In the genomic region with DNA sequence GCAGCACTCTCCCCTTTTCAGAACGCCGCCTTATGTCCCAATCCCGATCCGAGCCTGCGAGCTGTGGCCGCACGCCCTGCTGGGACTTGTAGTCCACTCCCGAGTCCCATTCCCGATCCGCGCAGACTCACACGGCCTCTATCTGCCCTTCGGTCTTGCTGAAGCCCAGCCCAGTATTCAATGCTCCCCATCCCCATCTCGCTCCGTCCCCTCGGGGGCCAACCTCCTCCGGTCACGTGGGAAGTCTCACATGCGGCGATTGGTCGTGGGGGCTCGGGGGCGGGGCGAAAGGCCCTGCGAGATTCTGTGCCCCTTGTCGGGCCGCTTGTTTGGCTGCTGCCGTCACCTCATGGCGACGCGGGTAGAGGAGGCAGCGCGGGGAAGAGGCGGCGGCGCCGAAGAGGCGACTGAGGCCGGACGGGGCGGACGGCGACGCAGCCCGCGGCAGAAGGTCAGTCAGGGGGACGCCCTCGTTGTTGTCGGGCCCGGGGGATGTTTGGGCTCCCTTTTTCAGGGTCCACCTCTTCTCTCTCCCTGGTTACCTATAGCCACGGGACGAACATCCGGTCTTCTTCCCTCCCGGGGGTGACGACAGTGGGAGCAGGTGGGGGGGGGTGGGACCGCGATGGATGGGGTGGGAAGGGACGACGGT, we compare ENCODE assay signal across 8 cellular contexts. TPM values are rescaled to one million over a fixed set of nuclear protein-coding genes. Genes with fewer than 3 reads are reported as not detected.
DNase-seq lines count a peak whose midpoint lies in the region; ATAC-seq and TF ChIP-seq lines count a peak whose summit lies in the region.

Gene TXLNG (plus strand): TSS at position 328 of the 652 bp plus-strand sequence. CDS start 22 bp downstream, at position 350.

- H3K27me3 Mint-ChIP-seq in activated T-helper 17 cell treated with anti-CD3 and anti-CD28 coated beads, Interleukin-2, amount 50 U/mL, for 72 hours: no peaks in the 10 kb centered on the region
- peaks cover 0 to under 1% (median 0%) of the 10 kb centered on the region in 3 donors for H3K27me3 Mint-ChIP-seq in naive B cell
- H3K27me3 Mint-ChIP-seq in stimulated activated memory B cell treated with anti-CD40 and anti-IgM and Interleukin-4, amounts not matched to agents 10 μg/mL and 1 μg/mL and 100 μg/mL, for 72 hours: no peaks in the 10 kb centered on the region

- H3K4me3 ChIP-seq in LNCaP clone FGC (ENCODE audit: low read depth, low read length): peak within 1 kb of the TSS; percentile 72

- POLR2A ChIA-PET in RWPE1 (lab: Yijun Ruan, JAX; ENCODE audit: low non-redundant PET): no interaction called here

- DNase-seq in Daoy (ENCODE audit: low read depth) (peak; percentile 97), GOT3 (lab: John Stamatoyannopoulos, UW) (peak; percentile 100), LNCaP clone FGC (ENCODE audit: low read depth) (peak; percentile 96), RWPE1 (ENCODE audit: low spot score) (peak; percentile 93), fibroblast of gingiva (ENCODE audit: low read depth) (peak; percentile 98), naive B cell (peak; percentile 99)

- ATAC-seq in activated T-helper 17 cell treated with anti-CD3 and anti-CD28 coated beads, Interleukin-2, amount 50 U/mL, for 72 hours (replicated peaks): peak; percentile 98
- peak; percentile 89 to 90 for ATAC-seq in naive B cell (ENCODE audit: low read depth in 2 of 2)
- ATAC-seq in stimulated activated memory B cell treated with anti-CD40 and anti-IgM and Interleukin-4, amounts not matched to agents 10 μg/mL and 1 μg/mL and 100 μg/mL, for 72 hours: peak; percentile 99

- peak within 1 kb of the TSS; percentile 72 for H3K27ac ChIP-seq in RWPE1

- H3K9me3 Mint-ChIP-seq in activated T-helper 17 cell treated with anti-CD3 and anti-CD28 coated beads, Interleukin-2, amount 50 U/mL, for 72 hours: no peaks in the 10 kb centered on the region
- H3K9me3 Mint-ChIP-seq in naive B cell: no peaks in the 10 kb centered on the region
- no peaks in the 10 kb centered on the region for H3K9me3 Mint-ChIP-seq in stimulated activated memory B cell treated with anti-CD40 and anti-IgM and Interleukin-4, amounts not matched to agents 10 μg/mL and 1 μg/mL and 100 μg/mL, for 72 hours

- H3K4me1 Mint-ChIP-seq in activated T-helper 17 cell treated with anti-CD3 and anti-CD28 coated beads, Interleukin-2, amount 50 U/mL, for 72 hours: no peaks in the 10 kb centered on the region
- H3K4me1 Mint-ChIP-seq in naive B cell: peaks cover 7 to 31% (median 17%) of the 10 kb centered on the region in 3 donors
- no peaks in the 10 kb centered on the region for H3K4me1 Mint-ChIP-seq in stimulated activated memory B cell treated with anti-CD40 and anti-IgM and Interleukin-4, amounts not matched to agents 10 μg/mL and 1 μg/mL and 100 μg/mL, for 72 hours

- CTCF ChIA-PET in RWPE1 (lab: Yijun Ruan, JAX): no interaction called here

- H3K36me3 Mint-ChIP-seq in activated T-helper 17 cell treated with anti-CD3 and anti-CD28 coated beads, Interleukin-2, amount 50 U/mL, for 72 hours (ENCODE audit: low read depth): peaks cover 24% of the 10 kb centered on the region
- no peaks in the 10 kb centered on the region for H3K36me3 Mint-ChIP-seq in naive B cell
- H3K36me3 Mint-ChIP-seq in stimulated activated memory B cell treated with anti-CD40 and anti-IgM and Interleukin-4, amounts not matched to agents 10 μg/mL and 1 μg/mL and 100 μg/mL, for 72 hours: no peaks in the 10 kb centered on the region

- H3K27ac Mint-ChIP-seq in activated T-helper 17 cell treated with anti-CD3 and anti-CD28 coated beads, Interleukin-2, amount 50 U/mL, for 72 hours: peak within 1 kb of the TSS; percentile 93
- peak within 1 kb of the TSS; percentile 83 to 98 (median 96) for H3K27ac Mint-ChIP-seq in naive B cell
- H3K27ac Mint-ChIP-seq in stimulated activated memory B cell treated with anti-CD40 and anti-IgM and Interleukin-4, amounts not matched to agents 10 μg/mL and 1 μg/mL and 100 μg/mL, for 72 hours: peak within 1 kb of the TSS; percentile 68

- H3K4me3 Mint-ChIP-seq in activated T-helper 17 cell treated with anti-CD3 and anti-CD28 coated beads, Interleukin-2, amount 50 U/mL, for 72 hours: peak within 1 kb of the TSS; percentile 99
- H3K4me3 Mint-ChIP-seq in naive B cell: peak within 1 kb of the TSS; percentile 89 to 98 (median 95)
- peak within 1 kb of the TSS; percentile 92 for H3K4me3 Mint-ChIP-seq in stimulated activated memory B cell treated with anti-CD40 and anti-IgM and Interleukin-4, amounts not matched to agents 10 μg/mL and 1 μg/mL and 100 μg/mL, for 72 hours

- TF ChIP-seq CTCF in LNCaP clone FGC (IDR thresholded peaks at IDR 0.05; ENCODE audit: control insufficient read depth, extremely low read depth, insufficient read depth) (no peak), RWPE1 (conservative IDR thresholded peaks at IDR 0.05; ENCODE audit: low read depth) (no peak)

RNA-seq across cellular contexts. Expression of gene TXLNG, which starts in this region (rescaled TPM):
- total RNA-seq in Daoy (2014; rRNA removed; shearing (Covaris generic)): 8.5 and 9.7 TPM in 2 replicates
- 10 to 100 TPM; 10.0 to 15.7 TPM for total RNA-seq in activated T-helper 17 cell treated with anti-CD3 and anti-CD28 coated beads, Interleukin-2, amount 50 U/mL, for 72 hours
- 10 to 100 TPM in 4 of 6 donors, 1 to 10 TPM in 2; 8.6 to 20.8 (median 15.9) TPM for polyA plus RNA-seq in naive B cell (ENCODE audit: low read depth in 6 of 6)

Comparison
In these comparisons a context has a peak if more than half of its experiments do, and no peak if none do; other contexts are left out.
1. Peak in every context shown above with its lines: DNase-seq, ATAC-seq, H3K4me3 ChIP-seq and H3K27ac ChIP-seq.